19 cellular contexts compared by ENCODE assay signal in genomic region chr22:21985214-21985613, GRCh38.
"Had no signal": no experiment of that assay in that cellular context is flagged by ENCODE, and none has a peak within 500 bp of the region (broad histone marks: within the 10 kb centered on the region; RNA-seq: fewer than 3 reads in every experiment).

No MANE protein-coding gene starts in this region.

- H3K4me3 Mint-ChIP-seq: activated CD4-positive, alpha-beta T cell treated with anti-CD3 and anti-CD28 coated beads, Interleukin-2, amount 10 ng/mL, durations not matched to agents 24 days and 14 days; activated CD8-positive, alpha-beta memory T cell treated with anti-CD3 and anti-CD28 coated beads, Interleukin-2, amount 10 ng/mL, durations not matched to agents 7 days and 5 days; activated CD8-positive, alpha-beta T cell treated with anti-CD3 and anti-CD28 coated beads for 36 hours; activated naive CD4-positive, alpha-beta T cell treated with anti-CD3 and anti-CD28 coated beads, Interleukin-2, amount 10 ng/mL, durations not matched to agents 7 days and 5 days; activated naive CD8-positive, alpha-beta T cell treated with anti-CD3 and anti-CD28 coated beads, Interleukin-2, amount 50 U/mL, for 24 hours had no signal

- H3K27ac ChIP-seq: coronary artery, foreskin keratinocyte, left ventricle myocardium inferior, parathyroid adenoma, upper lobe of left lung, VCaP had no signal

- ATAC-seq: activated CD4-positive, CD25-positive, alpha-beta regulatory T cell treated with anti-CD3 and anti-CD28 coated beads, Interleukin-2, amount 50 U/mL, for 24 hours; activated CD8-positive, alpha-beta memory T cell treated with anti-CD3 and anti-CD28 coated beads, Interleukin-2, amount 10 ng/mL, durations not matched to agents 7 days and 5 days; activated CD8-positive, alpha-beta T cell treated with anti-CD3 and anti-CD28 coated beads for 36 hours; activated naive CD8-positive, alpha-beta T cell treated with anti-CD3 and anti-CD28 coated beads, Interleukin-2, amount 50 U/mL, for 24 hours; foreskin keratinocyte; naive thymus-derived CD8-positive, alpha-beta T cell; stimulated activated naive CD8-positive, alpha-beta T cell treated with anti-CD3 and anti-CD28 coated beads, Interleukin-15, Interleukin-2, amounts not matched to agents 100 U/mL and 50 U/mL, for 24 hours had no signal

- H3K9ac ChIP-seq: parathyroid adenoma had no signal

- H2AFZ ChIP-seq: parathyroid adenoma had no signal

- H3K27me3 ChIP-seq: upper lobe of left lung had no signal

- H3K36me3 Mint-ChIP-seq: activated CD8-positive, alpha-beta memory T cell treated with anti-CD3 and anti-CD28 coated beads, Interleukin-2, amount 10 ng/mL, durations not matched to agents 7 days and 5 days; activated naive CD4-positive, alpha-beta T cell treated with anti-CD3 and anti-CD28 coated beads, Interleukin-2, amount 10 ng/mL, durations not matched to agents 7 days and 5 days; naive thymus-derived CD8-positive, alpha-beta T cell had no signal

- H3K4me3 ChIP-seq: coronary artery, left ventricle myocardium inferior, upper lobe of left lung had no signal

- H3K27me3 Mint-ChIP-seq: activated CD4-positive, alpha-beta T cell treated with anti-CD3 and anti-CD28 coated beads, Interleukin-2, amount 10 ng/mL, durations not matched to agents 24 days and 14 days; activated CD8-positive, alpha-beta memory T cell treated with anti-CD3 and anti-CD28 coated beads, Interleukin-2, amount 10 ng/mL, durations not matched to agents 7 days and 5 days; activated naive CD8-positive, alpha-beta T cell treated with anti-CD3 and anti-CD28 coated beads, Interleukin-2, amount 50 U/mL, for 24 hours; naive thymus-derived CD8-positive, alpha-beta T cell had no signal

- H3K4me1 ChIP-seq: foreskin keratinocyte, parathyroid adenoma had no signal

- DNase-seq: activated CD4-positive, alpha-beta T cell treated with anti-CD3 and anti-CD28 coated beads, Interleukin-2, amount 10 ng/mL, durations not matched to agents 24 days and 14 days; activated CD8-positive, alpha-beta memory T cell treated with anti-CD3 and anti-CD28 coated beads, Interleukin-2, amount 10 ng/mL, durations not matched to agents 7 days and 5 days; activated effector memory CD4-positive, alpha-beta T cell treated with anti-CD3 and anti-CD28 coated beads, Interleukin-2, amount 50 U/mL, for 16 hours; activated naive CD4-positive, alpha-beta T cell treated with anti-CD3 and anti-CD28 coated beads, Interleukin-2, amount 10 ng/mL, durations not matched to agents 7 days and 5 days; activated naive CD8-positive, alpha-beta T cell treated with anti-CD3 and anti-CD28 coated beads, Interleukin-2, amount 50 U/mL, for 24 hours; activated T-cell treated with anti-CD3 and anti-CD28 coated beads for 4 hours; cerebellar nuclear complex; kidney glomerular epithelial cell; left ventricle myocardium inferior; stimulated activated CD4-positive, alpha-beta T cell treated with anti-CD3 and anti-CD28 coated beads, Interleukin-4, amount 100 ng/mL, for 24 hours; stimulated activated naive CD8-positive, alpha-beta T cell treated with anti-CD3 and anti-CD28 coated beads, Interleukin-15, Interleukin-2, amounts not matched to agents 100 U/mL and 50 U/mL, for 24 hours; upper lobe of left lung had no signal

- H3K27ac Mint-ChIP-seq: activated CD4-positive, alpha-beta T cell treated with anti-CD3 and anti-CD28 coated beads, Interleukin-2, amount 10 ng/mL, durations not matched to agents 24 days and 14 days; activated CD8-positive, alpha-beta memory T cell treated with anti-CD3 and anti-CD28 coated beads, Interleukin-2, amount 10 ng/mL, durations not matched to agents 7 days and 5 days; activated CD8-positive, alpha-beta T cell treated with anti-CD3 and anti-CD28 coated beads for 36 hours; activated naive CD4-positive, alpha-beta T cell treated with anti-CD3 and anti-CD28 coated beads, Interleukin-2, amount 10 ng/mL, durations not matched to agents 7 days and 5 days; activated naive CD8-positive, alpha-beta T cell treated with anti-CD3 and anti-CD28 coated beads, Interleukin-2, amount 50 U/mL, for 24 hours had no signal

- H3K9me3 Mint-ChIP-seq: activated CD4-positive, alpha-beta T cell treated with anti-CD3 and anti-CD28 coated beads, Interleukin-2, amount 10 ng/mL, durations not matched to agents 24 days and 14 days; activated CD8-positive, alpha-beta T cell treated with anti-CD3 and anti-CD28 coated beads for 36 hours; activated naive CD4-positive, alpha-beta T cell treated with anti-CD3 and anti-CD28 coated beads, Interleukin-2, amount 10 ng/mL, durations not matched to agents 7 days and 5 days; activated naive CD8-positive, alpha-beta T cell treated with anti-CD3 and anti-CD28 coated beads, Interleukin-2, amount 50 U/mL, for 24 hours; naive thymus-derived CD8-positive, alpha-beta T cell had no signal

- H3K9me3 ChIP-seq: left ventricle myocardium inferior, upper lobe of left lung had no signal

- H3K79me2 ChIP-seq: parathyroid adenoma had no signal

- H3K36me3 ChIP-seq: left ventricle myocardium inferior, upper lobe of left lung had no signal
